Comparison of ENCODE assay signal across 11 cellular contexts in genomic region chr17:50133028-50133768, GRCh38. TPM values are rescaled to one million over a fixed set of nuclear protein-coding genes. Genes with fewer than 3 reads are reported as not detected.
DNase-seq lines count a peak whose midpoint lies in the region; ATAC-seq, FAIRE-seq and TF ChIP-seq lines count a peak whose summit lies in the region.
"Had no signal": no experiment of that assay in that cellular context is flagged by ENCODE, and none has a peak within 500 bp of the region (broad histone marks: within the 10 kb centered on the region; RNA-seq: fewer than 3 reads in every experiment).

No MANE protein-coding gene starts in this region.

- POLR2A ChIA-PET in T-cell (lab: Charles Lee): no interaction called here

- H4K5ac ChIP-seq in H9 (ENCODE audit: insufficient read length, low read depth, low read length): no peak overlapping the region

- no peak overlapping the region for H3K56ac ChIP-seq in H9 (ENCODE audit: insufficient read length, low read depth, low read length)

- H3K9ac ChIP-seq in H9 (ENCODE audit: extremely low read depth, insufficient read length, low read length) (no peak overlapping the region), kidney (ENCODE audit: low read length in 2 of 2) (peak overlapping the region in 1 of 2 donors; percentile 38), stomach smooth muscle (ENCODE audit: low read length in 2 of 2) (peak overlapping the region in 1 of 2 donors; percentile 42), MM.1S (ENCODE audit: low read length) (no peak overlapping the region)

- CTCF ChIA-PET in T-cell (lab: Charles Lee): no interaction called here

- TF ChIP-seq CTCF in H9 (conservative IDR thresholded peaks at IDR 0.05) (no peak), ascending aorta (IDR thresholded peaks at IDR 0.05) (no peak), kidney (IDR thresholded peaks at IDR 0.05; ENCODE audit: borderline replicate concordance, extremely low read depth, insufficient read depth) (no peak), MM.1S (IDR thresholded peaks at IDR 0.05; ENCODE audit: low read length) (no peak)

- H3K4me3 ChIP-seq in ascending aorta (peak overlapping the region in 1 of 2 donors; percentile 23), kidney (ENCODE audit: low read length in 2 of 2) (no peak overlapping the region), stomach smooth muscle (ENCODE audit: low read length in 2 of 2) (no peak overlapping the region), MM.1S (ENCODE audit: low read length) (no peak overlapping the region)

- no peak overlapping the region for H3K27ac ChIP-seq in H9 (ENCODE audit: insufficient read length, low read depth, low read length)
- peak overlapping the region; percentile 85 to 93 for H3K27ac ChIP-seq in ascending aorta
- H3K27ac ChIP-seq in kidney (ENCODE audit: low read depth in 2 of 2, low read length in 2 of 2): peak overlapping the region; percentile 56 to 65
- peak overlapping the region; percentile 70 for H3K27ac ChIP-seq in stomach smooth muscle (ENCODE audit: low read length)
- H3K27ac ChIP-seq in MM.1S (ENCODE audit: low read length): no peak overlapping the region; the same call in 1 of the 2 replicates
- H3K27ac ChIP-seq: foreskin keratinocyte had no signal

- no peak overlapping the region for H2BK120ac ChIP-seq in H9 (ENCODE audit: low read depth, low read length, poor library complexity, severe bottlenecking)

- DNase-seq in H9 (peak; percentile 85), ascending aorta (ENCODE audit: low spot score in 2 of 2) (peak; percentile 45 to 87), kidney (no peak), inferior parietal cortex (ENCODE audit: extremely low spot score) (no peak), T-cell (no peak), MM.1S (no peak), foreskin melanocyte (no peak)
- DNase-seq: activated CD4-positive, alpha-beta T cell treated with anti-CD3 and anti-CD28 coated beads for 36 hours; activated naive CD8-positive, alpha-beta T cell treated with anti-CD3 and anti-CD28 coated beads, Interleukin-2, amount 50 U/mL, for 24 hours; foreskin keratinocyte had no signal

- H3K79me1 ChIP-seq in H9 (ENCODE audit: insufficient read depth, low read depth, low read length, poor library complexity, severe bottlenecking): no peaks in the 10 kb centered on the region

- H3K4me3 Mint-ChIP-seq in H9: no peak overlapping the region; a peak in 1 of 5 replicates
- no peak overlapping the region for H3K4me3 Mint-ChIP-seq in T-cell
- H3K4me3 Mint-ChIP-seq: activated CD4-positive, alpha-beta T cell treated with anti-CD3 and anti-CD28 coated beads for 36 hours; activated naive CD8-positive, alpha-beta T cell treated with anti-CD3 and anti-CD28 coated beads, Interleukin-2, amount 50 U/mL, for 24 hours had no signal

- no peaks in the 10 kb centered on the region; the same call in 1 of the 2 replicates for H3K27me3 ChIP-seq in H9 (ENCODE audit: insufficient read depth, low read length)
- H3K27me3 ChIP-seq in ascending aorta: no peaks in the 10 kb centered on the region
- peaks cover 2 to 14% of the 10 kb centered on the region in 2 donors for H3K27me3 ChIP-seq in stomach smooth muscle (ENCODE audit: control insufficient read depth in 1 of 2, insufficient read depth in 2 of 2, low read length in 2 of 2)
- H3K27me3 ChIP-seq in MM.1S (replicated peaks; ENCODE audit: insufficient read depth, low read length): peaks cover 12% of the 10 kb centered on the region

- H3K79me2 ChIP-seq in H9 (ENCODE audit: insufficient read depth, low read length): no peaks in the 10 kb centered on the region
- peaks cover 1% of the 10 kb centered on the region; the same call in 1 of the 2 replicates for H3K79me2 ChIP-seq in MM.1S (ENCODE audit: low read length)

- no peak overlapping the region for H3K4me2 ChIP-seq in H9 (ENCODE audit: insufficient read depth, insufficient read length, low read length)
- no peak overlapping the region for H3K4me2 ChIP-seq in MM.1S (ENCODE audit: low read depth, low read length)

- peaks cover 11% of the 10 kb centered on the region; the same call in 1 of the 2 replicates for H3F3A ChIP-seq in MM.1S (ENCODE audit: insufficient read depth, low read length)

- H2BK12ac ChIP-seq in H9 (ENCODE audit: insufficient read length, low read depth, low read length): no peak overlapping the region

- no peak overlapping the region for H2BK5ac ChIP-seq in H9 (ENCODE audit: insufficient read length, low read length)

- no peaks in the 10 kb centered on the region for H3K9me3 ChIP-seq in H9 (ENCODE audit: control insufficient read depth, low read depth, low read length)
- no peaks in the 10 kb centered on the region for H3K9me3 ChIP-seq in ascending aorta
- no peaks in the 10 kb centered on the region for H3K9me3 ChIP-seq in kidney (ENCODE audit: control insufficient read depth in 1 of 2, low read length in 2 of 2)
- no peaks in the 10 kb centered on the region for H3K9me3 ChIP-seq in stomach smooth muscle (ENCODE audit: control insufficient read depth in 2 of 2, low read length in 2 of 2)
- H3K9me3 ChIP-seq in MM.1S (replicated peaks; ENCODE audit: insufficient read depth, low read length): no peaks in the 10 kb centered on the region

- no peaks in the 10 kb centered on the region for H4K20me1 ChIP-seq in H9 (ENCODE audit: control insufficient read depth, insufficient read depth, insufficient read length)
- H4K20me1 ChIP-seq in MM.1S (ENCODE audit: insufficient read depth, low read length): no peaks in the 10 kb centered on the region

- H3K9me2 ChIP-seq in MM.1S (replicated peaks; ENCODE audit: insufficient read depth, low read length): no peaks in the 10 kb centered on the region

- H2AFZ ChIP-seq in H9 (ENCODE audit: low read length): no peak overlapping the region
- no peak overlapping the region for H2AFZ ChIP-seq in MM.1S (ENCODE audit: low read length)

- no peak overlapping the region for H3K18ac ChIP-seq in H9 (ENCODE audit: insufficient read length, low read depth, low read length)

- H3K27me3 Mint-ChIP-seq in H9 (ENCODE audit: low read depth) (peaks cover 33% of the 10 kb centered on the region), T-cell (peaks cover 12 to 13% of the 10 kb centered on the region in 2 donors)

- H3K4ac ChIP-seq in H9 (ENCODE audit: low read depth, low read length): no peak overlapping the region

- H3K27ac Mint-ChIP-seq in H9: no peak overlapping the region
- no peak overlapping the region for H3K27ac Mint-ChIP-seq in T-cell
- H3K27ac Mint-ChIP-seq: activated CD4-positive, alpha-beta T cell treated with anti-CD3 and anti-CD28 coated beads for 36 hours had no signal

- H3T11ph ChIP-seq in H9 (ENCODE audit: low read length): no peak overlapping the region

- intact Hi-C loops in ascending aorta (cut with DNase I): no loop called here
- intact Hi-C loops in kidney (cut with DNase I): no loop called here

- H3K9me3 Mint-ChIP-seq in H9 (no peaks in the 10 kb centered on the region; a peak in 1 of 5 replicates), T-cell (no peaks in the 10 kb centered on the region)
- H3K9me3 Mint-ChIP-seq: activated naive CD8-positive, alpha-beta T cell treated with anti-CD3 and anti-CD28 coated beads, Interleukin-2, amount 50 U/mL, for 24 hours had no signal

- no peak overlapping the region for H4K8ac ChIP-seq in H9 (replicated peaks; ENCODE audit: insufficient read length, low read depth, low read length)

- FAIRE-seq in kidney (lab: Jason Lieb, UNC): no peak

- no peak overlapping the region for H4K91ac ChIP-seq in H9 (ENCODE audit: insufficient read length, low read depth, low read length)

- H3K4me1 ChIP-seq in H9 (ENCODE audit: insufficient read depth, low read length) (peaks cover 5% of the 10 kb centered on the region; the same call in 1 of the 2 replicates), ascending aorta (peaks cover 34 to 53% of the 10 kb centered on the region in 2 donors), kidney (ENCODE audit: control insufficient read depth in 1 of 2, insufficient read depth in 1 of 2, low read depth in 1 of 2, low read length in 2 of 2) (peaks cover 21 to 22% of the 10 kb centered on the region in 2 donors), stomach smooth muscle (ENCODE audit: control insufficient read depth, insufficient read depth, low read length) (peaks cover 33% of the 10 kb centered on the region), MM.1S (ENCODE audit: low read length) (peaks cover 3% of the 10 kb centered on the region; the same call in 1 of the 2 replicates)
- H3K4me1 ChIP-seq: foreskin keratinocyte had no signal

- peaks cover 12% of the 10 kb centered on the region for H3K23me2 ChIP-seq in H9 (ENCODE audit: insufficient read length, low read depth, low read length, poor library complexity, severe bottlenecking)

- no peak overlapping the region for H2BK20ac ChIP-seq in H9 (ENCODE audit: low read depth, low read length, poor library complexity, severe bottlenecking)

- H3K36me3 ChIP-seq in ascending aorta: peaks cover 38 to 40% of the 10 kb centered on the region in 2 donors
- peaks cover 8 to 10% of the 10 kb centered on the region in 2 donors for H3K36me3 ChIP-seq in kidney (ENCODE audit: control insufficient read depth in 1 of 2, insufficient read depth in 2 of 2, low read length in 2 of 2)
- H3K36me3 ChIP-seq in stomach smooth muscle (ENCODE audit: control insufficient read depth in 2 of 2, insufficient read depth in 2 of 2, low read length in 2 of 2): peaks cover 18 to 23% of the 10 kb centered on the region in 2 donors
- H3K36me3 ChIP-seq in MM.1S (replicated peaks; ENCODE audit: insufficient read depth, low read length): peaks cover 1% of the 10 kb centered on the region; the same call in 1 of the 2 replicates

- H2AK5ac ChIP-seq in H9 (ENCODE audit: insufficient read length, low read length): no peak overlapping the region

- no peak for ATAC-seq in T-cell (replicated peaks in 1 of 4)
- ATAC-seq: activated CD4-positive, alpha-beta T cell treated with anti-CD3 and anti-CD28 coated beads for 36 hours; activated naive CD8-positive, alpha-beta T cell treated with anti-CD3 and anti-CD28 coated beads, Interleukin-2, amount 50 U/mL, for 24 hours; foreskin keratinocyte had no signal

- WGBS in H9 (ENCODE audit: extremely low coverage, insufficient read length, low lambda C conversion rate): no CpG with 5 or more reads among the region's 7 CpGs

- H3K4me1 Mint-ChIP-seq in H9 (peaks cover 26 to 47% of the 10 kb centered on the region in 2 experiments), T-cell (peaks cover 26 to 40% (median 36%) of the 10 kb centered on the region in 3 donors)

- H2BK15ac ChIP-seq in H9 (ENCODE audit: low read depth, low read length): no peak overlapping the region

- H3K36me3 Mint-ChIP-seq in H9 (ENCODE audit: insufficient read depth in 1 of 3, low read depth in 3 of 3): peaks cover 2 to 24% (median 20%) of the 10 kb centered on the region in 3 experiments; a peak in 6 of 7 replicates
- peaks cover 23% of the 10 kb centered on the region for H3K36me3 Mint-ChIP-seq in T-cell

- H3K14ac ChIP-seq in H9 (ENCODE audit: insufficient read depth, low read length): no peak overlapping the region

- H3K23ac ChIP-seq in H9 (ENCODE audit: insufficient read length, low read depth, low read length): no peak overlapping the region

RNA-seq across cellular contexts. Expression of gene SAMD14, which starts 3.2 kb away (rescaled TPM):
- total RNA-seq in H9 (2021) (4.8 and 5.9 TPM in 2 replicates), ascending aorta (3.2 TPM), kidney (5.0 TPM), T-cell (under 1 TPM; 0.23 to 0.70 (median 0.35) TPM)
- 3.7 TPM for polyA plus RNA-seq in kidney (ENCODE audit: insufficient read depth, low read depth, low replicate concordance)

RNA-seq across cellular contexts. Expression of gene PPP1R9B, which starts 17.3 kb away (rescaled TPM):
- total RNA-seq in H9 (2021): 23.0 and 25.8 TPM in 2 replicates
- total RNA-seq in ascending aorta: 63.5 TPM
- total RNA-seq in kidney: 64.4 TPM
- polyA plus RNA-seq in kidney (ENCODE audit: insufficient read depth, low read depth, low replicate concordance): 17.1 TPM
- total RNA-seq in T-cell: 10 to 100 TPM; 69.5 to 95.9 (median 91.3) TPM

RNA-seq across cellular contexts. Expression of gene SGCA, which starts 32.6 kb away (rescaled TPM):
- 0.24 TPM in 1 of 2 replicates, not detected in the other for total RNA-seq in H9 (2021)
- 78.5 TPM for total RNA-seq in ascending aorta
- total RNA-seq in kidney: 4.2 TPM
- 5.5 TPM for polyA plus RNA-seq in kidney (ENCODE audit: insufficient read depth, low read depth, low replicate concordance)
- under 1 TPM in 1 of 5 donors, not detected in 4; 0.33 TPM for total RNA-seq in T-cell
- total RNA-seq: foreskin keratinocyte had no signal
- polyA plus RNA-seq: foreskin keratinocyte had no signal

RNA-seq across cellular contexts. Expression of gene PDK2, which starts 38.0 kb away (rescaled TPM):
- total RNA-seq in H9 (2021): 16.2 and 19.9 TPM in 2 replicates
- 73.5 TPM for total RNA-seq in ascending aorta
- total RNA-seq in kidney: 41.9 TPM
- 121 TPM for polyA plus RNA-seq in kidney (ENCODE audit: insufficient read depth, low read depth, low replicate concordance)
- 10 to 100 TPM; 18.8 to 37.2 (median 30.0) TPM for total RNA-seq in T-cell

Comparison
In these comparisons a context has a peak if more than half of its experiments do, and no peak if none do; other contexts are left out.
1. DNase-seq: peak in H9 (single experiment) and ascending aorta (2 of 2); none in kidney (single experiment), inferior parietal cortex (single experiment), T-cell (0 of 34), MM.1S (single experiment) and foreskin melanocyte (single experiment).
2. H3K27ac ChIP-seq: peak in ascending aorta (2 of 2), kidney (2 of 2) and stomach smooth muscle (single experiment); none in H9 (single experiment) and MM.1S (single experiment).
3. RNA of gene SGCA, which starts 32.6 kb away (total RNA-seq): 78.5 TPM in ascending aorta (single experiment); 4.2 TPM in kidney (single experiment), 0.24 TPM in H9 and 0.33 TPM in T-cell; every median in the first group is over 10 times any median in the second.